ENCODE assay signal across 2 cellular contexts in genomic region chr7:66883716-66884115, GRCh38.
TF ChIP-seq lines count a peak whose summit lies in the region.

No MANE protein-coding gene starts in this region.

TF ChIP-seq in IMR-90, 13 proteins besides CTCF, POLR2A, EP300 and RAD21:
- TF ChIP-seq FOS (IDR thresholded peaks at IDR 0.05; ENCODE audit: low read depth, low read length), result peak; percentile 35; the same call in 1 of the 2 replicates
- TF ChIP-seq ELK1 (IDR thresholded peaks at IDR 0.05; ENCODE audit: borderline replicate concordance, low read depth, low read length), result no peak
- no peak for TF ChIP-seq SMC3 (IDR thresholded peaks at IDR 0.05; ENCODE audit: low read depth, low read length)
- TF ChIP-seq MXI1 (IDR thresholded peaks at IDR 0.05; ENCODE audit: borderline replicate concordance, low read depth, low read length), result no peak
- TF ChIP-seq BHLHE40 (IDR thresholded peaks at IDR 0.05; ENCODE audit: low read depth, low read length), result no peak
- no peak for TF ChIP-seq CHD1 (IDR thresholded peaks at IDR 0.05; ENCODE audit: low read depth, low read length)
- TF ChIP-seq USF2 (IDR thresholded peaks at IDR 0.05; ENCODE audit: low read depth, low read length), result peak; percentile 32; the same call in 1 of the 2 replicates

TF ChIP-seq in GM12878, 131 proteins besides CTCF, POLR2A, EP300 and RAD21:
- TF ChIP-seq SRF (IDR thresholded peaks at IDR 0.05; ENCODE audit: low read depth in 2 of 2, low read length in 2 of 2) (no peak), GABPA (IDR thresholded peaks at IDR 0.05; ENCODE audit: low read depth) (no peak), CHD1 (IDR thresholded peaks at IDR 0.05; ENCODE audit: low read depth, low read length) (no peak), SREBF1 (IDR thresholded peaks at IDR 0.05; ENCODE audit: low read length) (no peak), FOXM1 (IDR thresholded peaks at IDR 0.05; ENCODE audit: low read depth, low read length) (no peak), MLLT1 (IDR thresholded peaks at IDR 0.05) (no peak), SKIL (IDR thresholded peaks at IDR 0.05; ENCODE audit: low read depth, poor library complexity, severe bottlenecking) (no peak), JUNB (IDR thresholded peaks at IDR 0.05) (0 out of 2 replicates have a peak, but pooled peaks have one; percentile 18), ZBTB40 (IDR thresholded peaks at IDR 0.05; ENCODE audit: borderline replicate concordance) (no peak)
